ENCODE assay signal across 1 cellular context in genomic region chr12:112419269-112420133, GRCh38.
TF ChIP-seq lines count a peak whose summit lies in the region.

No MANE protein-coding gene starts in this region.

TF ChIP-seq in K562, 482 proteins besides CTCF, POLR2A, EP300 and RAD21 (continued from another document):
- TF ChIP-seq, protein P1, sequence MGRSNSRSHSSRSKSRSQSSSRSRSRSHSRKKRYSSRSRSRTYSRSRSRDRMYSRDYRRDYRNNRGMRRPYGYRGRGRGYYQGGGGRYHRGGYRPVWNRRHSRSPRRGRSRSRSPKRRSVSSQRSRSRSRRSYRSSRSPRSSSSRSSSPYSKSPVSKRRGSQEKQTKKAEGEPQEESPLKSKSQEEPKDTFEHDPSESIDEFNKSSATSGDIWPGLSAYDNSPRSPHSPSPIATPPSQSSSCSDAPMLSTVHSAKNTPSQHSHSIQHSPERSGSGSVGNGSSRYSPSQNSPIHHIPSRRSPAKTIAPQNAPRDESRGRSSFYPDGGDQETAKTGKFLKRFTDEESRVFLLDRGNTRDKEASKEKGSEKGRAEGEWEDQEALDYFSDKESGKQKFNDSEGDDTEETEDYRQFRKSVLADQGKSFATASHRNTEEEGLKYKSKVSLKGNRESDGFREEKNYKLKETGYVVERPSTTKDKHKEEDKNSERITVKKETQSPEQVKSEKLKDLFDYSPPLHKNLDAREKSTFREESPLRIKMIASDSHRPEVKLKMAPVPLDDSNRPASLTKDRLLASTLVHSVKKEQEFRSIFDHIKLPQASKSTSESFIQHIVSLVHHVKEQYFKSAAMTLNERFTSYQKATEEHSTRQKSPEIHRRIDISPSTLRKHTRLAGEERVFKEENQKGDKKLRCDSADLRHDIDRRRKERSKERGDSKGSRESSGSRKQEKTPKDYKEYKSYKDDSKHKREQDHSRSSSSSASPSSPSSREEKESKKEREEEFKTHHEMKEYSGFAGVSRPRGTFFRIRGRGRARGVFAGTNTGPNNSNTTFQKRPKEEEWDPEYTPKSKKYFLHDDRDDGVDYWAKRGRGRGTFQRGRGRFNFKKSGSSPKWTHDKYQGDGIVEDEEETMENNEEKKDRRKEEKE (IDR thresholded peaks at IDR 0.05; ENCODE audit: borderline replicate concordance in 1 of 2, control insufficient read depth in 1 of 2, low read depth in 2 of 2, low read length in 1 of 2) = no peak
- TF ChIP-seq SLC30A9 (CRISPR knock-in tag; IDR thresholded peaks at IDR 0.05) (no peak), ZNF740 (CRISPR knock-in tag; IDR thresholded peaks at IDR 0.05) (no peak), ZNF740 (tag; IDR thresholded peaks at IDR 0.05) (no peak), KLF6 (CRISPR knock-in tag; IDR thresholded peaks at IDR 0.05; ENCODE audit: borderline replicate concordance) (no peak), NR0B1 (IDR thresholded peaks at IDR 0.05; ENCODE audit: partially characterized antibody) (no peak), ZFP30 (CRISPR knock-in tag; IDR thresholded peaks at IDR 0.05; ENCODE audit: borderline replicate concordance) (no peak), ZNF551 (CRISPR knock-in tag; IDR thresholded peaks at IDR 0.05) (no peak), KAT8 (IDR thresholded peaks at IDR 0.05; ENCODE audit: low read depth) (no peak), SNAPC5 (CRISPR knock-in tag; IDR thresholded peaks at IDR 0.05) (no peak), ESRRA (IDR thresholded peaks at IDR 0.05; ENCODE audit: borderline replicate concordance, low read depth) (peak; percentile 84), TGIF2 (CRISPR knock-in tag; IDR thresholded peaks at IDR 0.05) (no peak), NONO (IDR thresholded peaks at IDR 0.05; ENCODE audit: low read depth in 2 of 2, low read length in 1 of 2) (no peak), NRF1 (conservative IDR thresholded peaks at IDR 0.05 in 1 of 2, IDR thresholded peaks at IDR 0.05 in 1 of 2) (peak; percentile 39 to 41; a peak in 2 of 4 replicates), SP2 (IDR thresholded peaks at IDR 0.05; ENCODE audit: extremely low read depth, low read depth, low read length, poor library complexity, severe bottlenecking) (no peak), MXI1 (IDR thresholded peaks at IDR 0.05; ENCODE audit: low read depth, low read length) (no peak), PYGO2 (tag; IDR thresholded peaks at IDR 0.05) (no peak), ZNF717 (CRISPR knock-in tag; IDR thresholded peaks at IDR 0.05) (no peak), GABPB2 (CRISPR knock-in tag; conservative IDR thresholded peaks at IDR 0.05) (no peak), ZNF274 (IDR thresholded peaks at IDR 0.05; ENCODE audit: borderline replicate concordance, low read depth, low read length) (no peak), SMC3 (conservative IDR thresholded peaks at IDR 0.05; ENCODE audit: insufficient read depth, low read depth, low read length) (no peak), MYNN (IDR thresholded peaks at IDR 0.05) (no peak), MYNN (CRISPR knock-in tag; IDR thresholded peaks at IDR 0.05) (no peak), ETV6 (IDR thresholded peaks at IDR 0.05; ENCODE audit: borderline replicate concordance in 1 of 2, low read depth in 2 of 2, low read length in 1 of 2) (no peak), ETV6 (CRISPR knock-in tag; IDR thresholded peaks at IDR 0.05; ENCODE audit: borderline replicate concordance) (no peak; the same call in 1 of the 2 replicates), ZNF232 (CRISPR knock-in tag; IDR thresholded peaks at IDR 0.05) (0 out of 2 replicates have a peak, but pooled peaks have one; percentile 40), HINFP (tag; conservative IDR thresholded peaks at IDR 0.05; ENCODE audit: low read depth) (0 out of 2 replicates have a peak, but pooled peaks have one; percentile 5), CHD4 (IDR thresholded peaks at IDR 0.05; ENCODE audit: insufficient read depth, insufficient replicate concordance, low read depth, low read length, poor library complexity, severe bottlenecking) (no peak), ZNF121 (CRISPR knock-in tag; conservative IDR thresholded peaks at IDR 0.05) (0 out of 2 replicates have a peak, but pooled peaks have one; percentile 13), XRCC3 (IDR thresholded peaks at IDR 0.05) (no peak), CREM (IDR thresholded peaks at IDR 0.05; ENCODE audit: low read depth) (no peak), CSDE1 (IDR thresholded peaks at IDR 0.05) (no peak), JUND (IDR thresholded peaks at IDR 0.05; ENCODE audit: borderline replicate concordance, low read depth, low read length) (no peak), JUND (tag; IDR thresholded peaks at IDR 0.05; ENCODE audit: borderline replicate concordance, low read depth, low read length) (peak; percentile 52; the same call in 1 of the 3 replicates)
